Comparison of ENCODE assay signal across 17 cellular contexts in genomic region chr10:71658349-71658745, GRCh38.
DNase-seq lines count a peak whose midpoint lies in the region; ATAC-seq and TF ChIP-seq lines count a peak whose summit lies in the region.
"Had no signal": no experiment of that assay in that cellular context is flagged by ENCODE, and none has a peak within 500 bp of the region (broad histone marks: within the 10 kb centered on the region; RNA-seq: fewer than 3 reads in every experiment).

No MANE protein-coding gene starts in this region.

- H3K4me2 ChIP-seq in H9 (ENCODE audit: insufficient read depth, insufficient read length, low read length) (peak overlapping the region; percentile 16), mesendoderm (ENCODE audit: low read length) (no peak overlapping the region)

- no peak for TF ChIP-seq POLR2A in thyroid gland (IDR thresholded peaks at IDR 0.05)

- intact Hi-C loops in thyroid gland (cut with DNase I) = no loop called here

- H2BK5ac ChIP-seq in H9 (ENCODE audit: insufficient read length, low read length) (no peak overlapping the region), mesendoderm (ENCODE audit: low read length) (peak overlapping the region; percentile 74)

- H3K36me3 ChIP-seq in mesendoderm (ENCODE audit: control insufficient read depth, insufficient read depth, low read length) (no peaks in the 10 kb centered on the region), thyroid gland (no peaks in the 10 kb centered on the region)
- H3K36me3 ChIP-seq: Peyer's patch had no signal

- H3K23me2 ChIP-seq in H9 (ENCODE audit: insufficient read length, low read depth, low read length, poor library complexity, severe bottlenecking) = no peaks in the 10 kb centered on the region

- H3K79me1 ChIP-seq in H9 (ENCODE audit: insufficient read depth, low read depth, low read length, poor library complexity, severe bottlenecking) (no peaks in the 10 kb centered on the region), mesendoderm (ENCODE audit: low read length) (no peaks in the 10 kb centered on the region)

- H3K9me3 Mint-ChIP-seq in H9 (peaks cover 2 to 8% of the 10 kb centered on the region in 2 experiments; a peak in 1 of 5 replicates), WTC11 (peaks cover 6% of the 10 kb centered on the region)
- H3K9me3 Mint-ChIP-seq in naive thymus-derived CD8-positive, alpha-beta T cell = no peaks in the 10 kb centered on the region
- no peaks in the 10 kb centered on the region for H3K9me3 Mint-ChIP-seq in natural killer cell treated with Interleukin-12 subunit alpha and Interleukin-12 subunit beta and Interleukin-15 and Interleukin-18, amount 100 ng/mL, for 72 hours
- H3K9me3 Mint-ChIP-seq: CD8-positive, alpha-beta memory T cell had no signal

- no peak overlapping the region for H3K14ac ChIP-seq in H9 (ENCODE audit: insufficient read depth, low read length)

- H3K79me2 ChIP-seq in H9 (ENCODE audit: insufficient read depth, low read length) = no peaks in the 10 kb centered on the region
- H3K79me2 ChIP-seq in mesendoderm (ENCODE audit: control insufficient read depth, insufficient read depth, low read length) = no peaks in the 10 kb centered on the region

- H2AK5ac ChIP-seq in H9 (ENCODE audit: insufficient read length, low read length) (no peak overlapping the region), mesendoderm (ENCODE audit: low read length) (no peak overlapping the region)

- no peak overlapping the region for H2AFZ ChIP-seq in H9 (ENCODE audit: low read length)

- peaks cover 0 to 5% (median 0%) of the 10 kb centered on the region in 3 experiments; a peak in 2 of 7 replicates for H3K36me3 Mint-ChIP-seq in H9 (ENCODE audit: insufficient read depth in 1 of 3, low read depth in 3 of 3)
- peaks cover 4% of the 10 kb centered on the region; the same call in 1 of the 2 replicates for H3K36me3 Mint-ChIP-seq in WTC11
- H3K36me3 Mint-ChIP-seq in naive thymus-derived CD8-positive, alpha-beta T cell = no peaks in the 10 kb centered on the region
- no peaks in the 10 kb centered on the region for H3K36me3 Mint-ChIP-seq in natural killer cell treated with Interleukin-12 subunit alpha and Interleukin-12 subunit beta and Interleukin-15 and Interleukin-18, amount 100 ng/mL, for 72 hours
- H3K36me3 Mint-ChIP-seq: CD8-positive, alpha-beta memory T cell had no signal

- H3K4ac ChIP-seq in H9 (ENCODE audit: low read depth, low read length) (no peak overlapping the region), mesendoderm (ENCODE audit: low read depth, low read length) (peak overlapping the region; percentile 44)

- H3K4me1 Mint-ChIP-seq in H9 (peaks cover 73 to 82% of the 10 kb centered on the region in 2 experiments), WTC11 (peaks cover 78% of the 10 kb centered on the region)
- peaks cover 0 to 1% (median 0%) of the 10 kb centered on the region in 4 donors for H3K4me1 Mint-ChIP-seq in naive thymus-derived CD8-positive, alpha-beta T cell
- H3K4me1 Mint-ChIP-seq in natural killer cell treated with Interleukin-12 subunit alpha and Interleukin-12 subunit beta and Interleukin-15 and Interleukin-18, amount 100 ng/mL, for 72 hours (ENCODE audit: low read depth in 2 of 2) = no peaks in the 10 kb centered on the region
- H3K4me1 Mint-ChIP-seq: CD8-positive, alpha-beta memory T cell had no signal

- H4K91ac ChIP-seq in H9 (ENCODE audit: insufficient read length, low read depth, low read length) = no peak overlapping the region

- no peak overlapping the region for H2BK12ac ChIP-seq in H9 (ENCODE audit: insufficient read length, low read depth, low read length)

- DNase-seq in H9 (no peak), WTC11 (ENCODE audit: low spot score) (no peak), mesendoderm (no peak), thyroid gland (peak; percentile 55 to 67), HPDE6-E6E7 (ENCODE audit: extremely low spot score) (no peak), NCI-H2196 (lab: John Stamatoyannopoulos, UW; ENCODE audit: unreplicated experiment) (no peak)
- no peak for DNase-seq in naive thymus-derived CD8-positive, alpha-beta T cell
- DNase-seq in natural killer cell treated with Interleukin-12 subunit alpha and Interleukin-12 subunit beta and Interleukin-15 and Interleukin-18, amount 100 ng/mL, for 72 hours (ENCODE audit: low spot score) = no peak
- DNase-seq: C1 segment of cervical spinal cord; CD8-positive, alpha-beta memory T cell; NCI-H1417 treated with DMSO at 0.1 percent for 48 hours; NCI-H187 treated with DMSO at 0.1 percent for 48 hours; NCI-H524 treated with DMSO at 0.1 percent for 48 hours; SW 1271 had no signal

- H3K4me3 Mint-ChIP-seq in H9 (peak overlapping the region; percentile 44 to 61), WTC11 (peak overlapping the region; percentile 43)
- H3K4me3 Mint-ChIP-seq in naive thymus-derived CD8-positive, alpha-beta T cell = no peak overlapping the region
- H3K4me3 Mint-ChIP-seq in natural killer cell treated with Interleukin-12 subunit alpha and Interleukin-12 subunit beta and Interleukin-15 and Interleukin-18, amount 100 ng/mL, for 72 hours = no peak overlapping the region
- H3K4me3 Mint-ChIP-seq: CD8-positive, alpha-beta memory T cell had no signal

- H4K5ac ChIP-seq in H9 (ENCODE audit: insufficient read length, low read depth, low read length) (no peak overlapping the region), mesendoderm (ENCODE audit: low read length) (no peak overlapping the region)

- no peak for TF ChIP-seq CTCF in H9 (conservative IDR thresholded peaks at IDR 0.05)
- no peak for TF ChIP-seq CTCF in WTC11 (IDR thresholded peaks at IDR 0.05)
- TF ChIP-seq CTCF in thyroid gland (IDR thresholded peaks at IDR 0.05) = no peak

- H4K8ac ChIP-seq in H9 (replicated peaks; ENCODE audit: insufficient read length, low read depth, low read length) = no peak overlapping the region
- no peak overlapping the region for H4K8ac ChIP-seq in mesendoderm (ENCODE audit: low read depth, low read length)

- no peak overlapping the region for H3T11ph ChIP-seq in H9 (ENCODE audit: low read length)

- H3K27me3 Mint-ChIP-seq in H9 (ENCODE audit: low read depth) = peaks cover 85% of the 10 kb centered on the region
- peaks cover 70% of the 10 kb centered on the region for H3K27me3 Mint-ChIP-seq in WTC11 (ENCODE audit: low read depth)
- peaks cover 0 to 3% (median 0%) of the 10 kb centered on the region in 5 donors for H3K27me3 Mint-ChIP-seq in naive thymus-derived CD8-positive, alpha-beta T cell
- no peaks in the 10 kb centered on the region for H3K27me3 Mint-ChIP-seq in natural killer cell treated with Interleukin-12 subunit alpha and Interleukin-12 subunit beta and Interleukin-15 and Interleukin-18, amount 100 ng/mL, for 72 hours

- ATAC-seq in WTC11 = peak; percentile 4; the same call in 1 of the 2 replicates
- ATAC-seq in naive thymus-derived CD8-positive, alpha-beta T cell = no peak
- no peak for ATAC-seq in natural killer cell treated with Interleukin-12 subunit alpha and Interleukin-12 subunit beta and Interleukin-15 and Interleukin-18, amount 100 ng/mL, for 72 hours
- ATAC-seq: HCT116, Right ventricle myocardium inferior had no signal

- H3K27ac ChIP-seq in H9 (ENCODE audit: insufficient read length, low read depth, low read length) = no peak overlapping the region
- H3K27ac ChIP-seq in mesendoderm (ENCODE audit: low read depth, low read length) = peak overlapping the region; percentile 93
- H3K27ac ChIP-seq in thyroid gland = peak overlapping the region in 2 of 3 donors; percentile 1 to 14

- H2BK15ac ChIP-seq in H9 (ENCODE audit: low read depth, low read length) = no peak overlapping the region
- no peak overlapping the region for H2BK15ac ChIP-seq in mesendoderm (replicated peaks; ENCODE audit: low read depth)

- H3K4me1 ChIP-seq in H9 (ENCODE audit: insufficient read depth, low read length) (peaks cover 21% of the 10 kb centered on the region; the same call in 1 of the 2 replicates), mesendoderm (ENCODE audit: control insufficient read depth, low read depth, low read length) (peaks cover 9% of the 10 kb centered on the region), thyroid gland (peaks cover 9 to 17% of the 10 kb centered on the region in 2 donors)

- WGBS in H9 (ENCODE audit: extremely low coverage, insufficient read length, low lambda C conversion rate) = no CpG with 5 or more reads among the region's 10 CpGs
- WGBS in mesendoderm (ENCODE audit: extremely low coverage, insufficient coverage, low lambda C conversion rate) = no CpG with 5 or more reads among the region's 10 CpGs
- WGBS in thyroid gland, 2 donors = 51 to 75% methylated on average over 8 to 10 of the region's 10 CpGs

- H3K27me3 ChIP-seq in H9 (ENCODE audit: insufficient read depth, low read length) (peaks cover 2% of the 10 kb centered on the region; the same call in 1 of the 2 replicates), mesendoderm (ENCODE audit: insufficient read depth, low read length, poor library complexity) (no peaks in the 10 kb centered on the region), thyroid gland (no peaks in the 10 kb centered on the region)
- H3K27me3 ChIP-seq: Peyer's patch had no signal

- H3K23ac ChIP-seq in H9 (ENCODE audit: insufficient read length, low read depth, low read length) (no peak overlapping the region), mesendoderm (ENCODE audit: low read length) (no peak overlapping the region)

- no peak overlapping the region for H2BK20ac ChIP-seq in H9 (ENCODE audit: low read depth, low read length, poor library complexity, severe bottlenecking)

- H3K9ac ChIP-seq in H9 (ENCODE audit: extremely low read depth, insufficient read length, low read length) (no peak overlapping the region), mesendoderm (ENCODE audit: low read length) (peak overlapping the region; percentile 20)

- H3K18ac ChIP-seq in H9 (ENCODE audit: insufficient read length, low read depth, low read length) = no peak overlapping the region
- peak overlapping the region; percentile 35 for H3K18ac ChIP-seq in mesendoderm (ENCODE audit: low read length)

- CTCF ChIA-PET in WTC11 (lab: Charles Lee) = interaction anchor here (0.9 to 3.7 kb wide), 12 partner anchors 9 to 262 kb away, joined by 3 to 26 read pairs (median 6); partner anchors contain the start of gene CDH23

- POLR2A ChIA-PET in WTC11 (lab: Charles Lee) = no interaction called here
- POLR2A ChIA-PET in naive thymus-derived CD8-positive, alpha-beta T cell (lab: Charles Lee) = no interaction called here

- no peaks in the 10 kb centered on the region for H3K9me3 ChIP-seq in H9 (ENCODE audit: control insufficient read depth, low read depth, low read length)
- H3K9me3 ChIP-seq in thyroid gland = no peaks in the 10 kb centered on the region
- H3K9me3 ChIP-seq: Peyer's patch had no signal

- H2BK120ac ChIP-seq in H9 (ENCODE audit: low read depth, low read length, poor library complexity, severe bottlenecking) = no peak overlapping the region
- peak overlapping the region; percentile 33 for H2BK120ac ChIP-seq in mesendoderm (ENCODE audit: low read depth, low read length)

- H3K4me3 ChIP-seq in mesendoderm (ENCODE audit: low read length) = no peak overlapping the region
- no peak overlapping the region for H3K4me3 ChIP-seq in thyroid gland (replicated peaks in 1 of 3)
- H3K4me3 ChIP-seq: Peyer's patch had no signal

- H4K20me1 ChIP-seq in H9 (ENCODE audit: control insufficient read depth, insufficient read depth, insufficient read length) = no peaks in the 10 kb centered on the region

- H3K56ac ChIP-seq in H9 (ENCODE audit: insufficient read length, low read depth, low read length) = no peak overlapping the region
- H3K56ac ChIP-seq in mesendoderm (ENCODE audit: low read length) = peak overlapping the region; percentile 79

- peak overlapping the region in 1 of 3 experiments; percentile 75; a peak in 3 of 7 replicates for H3K27ac Mint-ChIP-seq in H9
- 0 out of 2 replicates have a peak overlapping the region, but pooled peaks have one; percentile 24 for H3K27ac Mint-ChIP-seq in WTC11
- no peak overlapping the region for H3K27ac Mint-ChIP-seq in naive thymus-derived CD8-positive, alpha-beta T cell
- no peak overlapping the region for H3K27ac Mint-ChIP-seq in natural killer cell treated with Interleukin-12 subunit alpha and Interleukin-12 subunit beta and Interleukin-15 and Interleukin-18, amount 100 ng/mL, for 72 hours

Comparison
In these comparisons a context has a peak if more than half of its experiments do, and no peak if none do; other contexts are left out.
1. DNase-seq: peak in thyroid gland (2 of 2); none in H9 (single experiment), WTC11 (single experiment), mesendoderm (single experiment), naive thymus-derived CD8-positive, alpha-beta T cell (0 of 10), natural killer cell treated with Interleukin-12 subunit alpha and Interleukin-12 subunit beta and Interleukin-15 and Interleukin-18, amount 100 ng/mL, for 72 hours (single experiment), HPDE6-E6E7 (single experiment) and NCI-H2196 (single experiment).
2. H3K4me3 Mint-ChIP-seq: peak in H9 (2 of 2) and WTC11 (single experiment); none in naive thymus-derived CD8-positive, alpha-beta T cell (0 of 10) and natural killer cell treated with Interleukin-12 subunit alpha and Interleukin-12 subunit beta and Interleukin-15 and Interleukin-18, amount 100 ng/mL, for 72 hours (single experiment).